Comparison of ENCODE assay signal across 23 cellular contexts in the genomic region with DNA sequence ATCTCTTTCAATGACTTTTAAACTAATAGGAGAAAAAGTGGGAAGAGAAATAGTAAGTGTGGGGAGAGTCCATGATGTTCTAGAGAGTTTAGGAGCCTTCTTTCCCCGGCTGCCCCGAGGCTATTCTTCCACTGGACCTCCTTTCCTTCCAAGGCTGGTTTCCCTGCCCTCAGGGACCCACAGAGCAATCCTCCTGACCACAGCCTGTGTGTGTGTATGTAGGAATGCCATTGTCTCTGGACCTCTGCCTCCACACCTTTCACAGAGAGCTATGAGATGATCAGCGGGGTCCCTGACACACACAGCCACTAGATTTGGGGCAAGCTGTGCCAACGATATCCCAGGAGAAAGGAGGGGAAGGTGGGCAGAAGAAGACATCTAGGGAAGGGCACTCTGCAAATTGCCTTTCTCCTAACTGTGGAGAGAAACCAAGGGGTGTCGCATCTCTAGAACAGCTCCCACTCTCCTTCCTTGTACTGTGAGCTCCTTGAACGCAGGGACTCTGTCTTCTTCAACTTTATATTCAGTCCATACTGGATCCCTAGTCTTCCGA.
"Had no signal": no experiment of that assay in that cellular context is flagged by ENCODE, and none has a peak within 500 bp of the region (broad histone marks: within the 10 kb centered on the region; RNA-seq: fewer than 3 reads in every experiment).

No MANE protein-coding gene starts in this region.

- H3K4me1 ChIP-seq: esophagus muscularis mucosa, gastrocnemius medialis, heart right ventricle, left ventricle myocardium inferior, lower lobe of right lung, right atrium auricular region, sigmoid colon, testis, tibial nerve, upper lobe of right lung had no signal

- H3K36me3 ChIP-seq: esophagus muscularis mucosa, gastrocnemius medialis, heart right ventricle, left ventricle myocardium inferior, lower lobe of right lung, right atrium auricular region, sigmoid colon, tibial nerve, upper lobe of right lung had no signal

- H3K4me3 Mint-ChIP-seq: memory B cell; naive thymus-derived CD4-positive, alpha-beta T cell; nephron progenitor cell; stimulated activated naive B cell treated with anti-CD40 and anti-IgM and Interleukin-4, amounts not matched to agents 10 μg/mL and 1 μg/mL and 100 μg/mL, for 72 hours; stimulated activated naive CD8-positive, alpha-beta T cell treated with anti-CD3 and anti-CD28 coated beads, Interleukin-15, amount 100 ng/mL, for 72 hours had no signal

- H3K4me3 ChIP-seq: esophagus muscularis mucosa, gastrocnemius medialis, heart right ventricle, left ventricle myocardium inferior, lower lobe of right lung, right atrium auricular region, sigmoid colon, skin epidermis, testis, tibial nerve, upper lobe of right lung had no signal

- H3K27ac Mint-ChIP-seq: memory B cell; naive thymus-derived CD4-positive, alpha-beta T cell; nephron progenitor cell; stimulated activated naive B cell treated with anti-CD40 and anti-IgM and Interleukin-4, amounts not matched to agents 10 μg/mL and 1 μg/mL and 100 μg/mL, for 72 hours; stimulated activated naive CD8-positive, alpha-beta T cell treated with anti-CD3 and anti-CD28 coated beads, Interleukin-15, amount 100 ng/mL, for 72 hours had no signal

- H3K9me3 Mint-ChIP-seq: memory B cell; naive thymus-derived CD4-positive, alpha-beta T cell; nephron progenitor cell; stimulated activated naive B cell treated with anti-CD40 and anti-IgM and Interleukin-4, amounts not matched to agents 10 μg/mL and 1 μg/mL and 100 μg/mL, for 72 hours; stimulated activated naive CD8-positive, alpha-beta T cell treated with anti-CD3 and anti-CD28 coated beads, Interleukin-15, amount 100 ng/mL, for 72 hours had no signal

- H3K9me3 ChIP-seq: esophagus muscularis mucosa, gastrocnemius medialis, heart right ventricle, left ventricle myocardium inferior, lower lobe of right lung, right atrium auricular region, sigmoid colon, testis, tibial nerve, upper lobe of right lung had no signal

- DNase-seq: cortex of kidney; effector memory CD4-positive, alpha-beta T cell; gastrocnemius medialis; heart right ventricle; hypothalamus; left ventricle myocardium inferior; lower lobe of right lung; naive thymus-derived CD4-positive, alpha-beta T cell; nephron progenitor cell; posterior cingulate gyrus; sigmoid colon; stimulated activated CD4-positive, alpha-beta T cell treated with anti-CD3 and anti-CD28 coated beads, Interleukin-2, amount 100 ng/mL, for 24 hours; stimulated activated CD4-positive, alpha-beta T cell treated with anti-CD3 and anti-CD28 coated beads, Interleukin-4, amount 100 ng/mL, for 4 hours; stimulated activated naive B cell treated with anti-CD40 and anti-IgM and Interleukin-4, amounts not matched to agents 10 μg/mL and 1 μg/mL and 100 μg/mL, for 72 hours; stimulated activated naive CD8-positive, alpha-beta T cell treated with anti-CD3 and anti-CD28 coated beads, Interleukin-15, amount 100 ng/mL, for 72 hours; testis; upper lobe of right lung had no signal

- H3K27ac ChIP-seq: epithelial cell of prostate, esophagus muscularis mucosa, gastrocnemius medialis, heart right ventricle, left ventricle myocardium inferior, lower lobe of right lung, right atrium auricular region, sigmoid colon, skin epidermis, testis, tibial nerve, upper lobe of right lung had no signal

- H3K4me1 Mint-ChIP-seq: memory B cell; naive thymus-derived CD4-positive, alpha-beta T cell; stimulated activated naive B cell treated with anti-CD40 and anti-IgM and Interleukin-4, amounts not matched to agents 10 μg/mL and 1 μg/mL and 100 μg/mL, for 72 hours; stimulated activated naive CD8-positive, alpha-beta T cell treated with anti-CD3 and anti-CD28 coated beads, Interleukin-15, amount 100 ng/mL, for 72 hours had no signal

- H3K27me3 ChIP-seq: esophagus muscularis mucosa, gastrocnemius medialis, heart right ventricle, right atrium auricular region, sigmoid colon, testis, tibial nerve, upper lobe of right lung had no signal

- H3K36me3 Mint-ChIP-seq: naive thymus-derived CD4-positive, alpha-beta T cell; stimulated activated naive B cell treated with anti-CD40 and anti-IgM and Interleukin-4, amounts not matched to agents 10 μg/mL and 1 μg/mL and 100 μg/mL, for 72 hours had no signal
